In the genomic region with DNA sequence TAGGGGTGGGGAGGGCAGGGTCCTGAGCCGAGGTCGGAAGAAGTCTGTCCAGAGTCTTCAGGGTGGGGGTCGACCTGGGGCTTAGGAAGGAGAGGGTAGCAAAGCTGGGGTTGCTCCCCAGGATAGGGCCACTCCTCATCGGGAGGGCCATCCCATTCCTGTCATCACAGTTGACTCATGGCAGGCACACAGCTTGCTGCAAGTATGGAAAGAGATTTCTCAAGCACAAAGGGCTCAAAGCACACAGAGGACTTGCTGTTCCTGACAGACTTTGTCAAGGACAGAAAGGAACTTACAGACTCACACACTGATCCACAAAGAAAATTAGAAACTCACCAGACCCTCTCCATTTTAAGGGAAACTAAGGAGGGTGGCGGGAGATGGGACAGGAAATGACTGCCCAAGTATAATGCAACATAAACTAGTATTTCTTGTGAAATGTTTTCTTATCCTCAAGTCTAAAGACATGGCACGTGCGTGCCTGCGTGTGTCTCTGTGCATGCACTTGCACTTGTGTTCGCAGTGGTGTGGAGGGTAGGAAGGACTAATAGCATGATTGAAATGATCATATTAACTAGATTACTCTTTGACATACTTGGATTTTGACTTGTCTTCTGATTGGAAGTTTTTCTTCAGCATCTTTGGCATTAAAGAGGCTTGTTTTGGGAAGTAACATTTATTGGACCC, we compare ENCODE assay signal across 3 cellular contexts.
TF ChIP-seq lines count a peak whose summit lies in the region.

No MANE protein-coding gene starts in this region.

TF ChIP-seq in SK-N-SH treated with all-trans-retinoic acid at 6 μM for 48 hours, 23 proteins besides CTCF, POLR2A, EP300 and RAD21 (continues in another document):
- TF ChIP-seq OSR1 (CRISPR knock-in tag; IDR thresholded peaks at IDR 0.05), result no peak
- no peak for TF ChIP-seq ZNF565 (CRISPR knock-in tag; conservative IDR thresholded peaks at IDR 0.05; ENCODE audit: low read depth)
- TF ChIP-seq CSDC2 (CRISPR knock-in tag; IDR thresholded peaks at IDR 0.05), result no peak
- TF ChIP-seq BACH2 (CRISPR knock-in tag; IDR thresholded peaks at IDR 0.05; ENCODE audit: borderline replicate concordance), result no peak
- TF ChIP-seq, protein P1, sequence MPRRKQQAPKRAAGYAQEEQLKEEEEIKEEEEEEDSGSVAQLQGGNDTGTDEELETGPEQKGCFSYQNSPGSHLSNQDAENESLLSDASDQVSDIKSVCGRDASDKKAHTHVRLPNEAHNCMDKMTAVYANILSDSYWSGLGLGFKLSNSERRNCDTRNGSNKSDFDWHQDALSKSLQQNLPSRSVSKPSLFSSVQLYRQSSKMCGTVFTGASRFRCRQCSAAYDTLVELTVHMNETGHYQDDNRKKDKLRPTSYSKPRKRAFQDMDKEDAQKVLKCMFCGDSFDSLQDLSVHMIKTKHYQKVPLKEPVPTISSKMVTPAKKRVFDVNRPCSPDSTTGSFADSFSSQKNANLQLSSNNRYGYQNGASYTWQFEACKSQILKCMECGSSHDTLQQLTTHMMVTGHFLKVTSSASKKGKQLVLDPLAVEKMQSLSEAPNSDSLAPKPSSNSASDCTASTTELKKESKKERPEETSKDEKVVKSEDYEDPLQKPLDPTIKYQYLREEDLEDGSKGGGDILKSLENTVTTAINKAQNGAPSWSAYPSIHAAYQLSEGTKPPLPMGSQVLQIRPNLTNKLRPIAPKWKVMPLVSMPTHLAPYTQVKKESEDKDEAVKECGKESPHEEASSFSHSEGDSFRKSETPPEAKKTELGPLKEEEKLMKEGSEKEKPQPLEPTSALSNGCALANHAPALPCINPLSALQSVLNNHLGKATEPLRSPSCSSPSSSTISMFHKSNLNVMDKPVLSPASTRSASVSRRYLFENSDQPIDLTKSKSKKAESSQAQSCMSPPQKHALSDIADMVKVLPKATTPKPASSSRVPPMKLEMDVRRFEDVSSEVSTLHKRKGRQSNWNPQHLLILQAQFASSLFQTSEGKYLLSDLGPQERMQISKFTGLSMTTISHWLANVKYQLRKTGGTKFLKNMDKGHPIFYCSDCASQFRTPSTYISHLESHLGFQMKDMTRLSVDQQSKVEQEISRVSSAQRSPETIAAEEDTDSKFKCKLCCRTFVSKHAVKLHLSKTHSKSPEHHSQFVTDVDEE (CRISPR knock-in tag; IDR thresholded peaks at IDR 0.05), result no peak
- no peak for TF ChIP-seq GLIS3 (CRISPR knock-in tag; IDR thresholded peaks at IDR 0.05)
- TF ChIP-seq, protein P2, sequence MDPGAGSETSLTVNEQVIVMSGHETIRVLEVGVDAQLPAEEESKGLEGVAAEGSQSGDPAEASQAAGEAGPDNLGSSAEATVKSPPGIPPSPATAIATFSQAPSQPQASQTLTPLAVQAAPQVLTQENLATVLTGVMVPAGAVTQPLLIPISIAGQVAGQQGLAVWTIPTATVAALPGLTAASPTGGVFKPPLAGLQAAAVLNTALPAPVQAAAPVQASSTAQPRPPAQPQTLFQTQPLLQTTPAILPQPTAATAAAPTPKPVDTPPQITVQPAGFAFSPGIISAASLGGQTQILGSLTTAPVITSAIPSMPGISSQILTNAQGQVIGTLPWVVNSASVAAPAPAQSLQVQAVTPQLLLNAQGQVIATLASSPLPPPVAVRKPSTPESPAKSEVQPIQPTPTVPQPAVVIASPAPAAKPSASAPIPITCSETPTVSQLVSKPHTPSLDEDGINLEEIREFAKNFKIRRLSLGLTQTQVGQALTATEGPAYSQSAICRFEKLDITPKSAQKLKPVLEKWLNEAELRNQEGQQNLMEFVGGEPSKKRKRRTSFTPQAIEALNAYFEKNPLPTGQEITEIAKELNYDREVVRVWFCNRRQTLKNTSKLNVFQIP (CRISPR knock-in tag; IDR thresholded peaks at IDR 0.05; ENCODE audit: borderline replicate concordance, low read depth), result no peak
- TF ChIP-seq ZC3H10 (CRISPR knock-in tag; IDR thresholded peaks at IDR 0.05), result no peak
- TF ChIP-seq TCF4 (CRISPR knock-in tag; IDR thresholded peaks at IDR 0.05; ENCODE audit: borderline replicate concordance), result no peak
- TF ChIP-seq, protein P3, sequence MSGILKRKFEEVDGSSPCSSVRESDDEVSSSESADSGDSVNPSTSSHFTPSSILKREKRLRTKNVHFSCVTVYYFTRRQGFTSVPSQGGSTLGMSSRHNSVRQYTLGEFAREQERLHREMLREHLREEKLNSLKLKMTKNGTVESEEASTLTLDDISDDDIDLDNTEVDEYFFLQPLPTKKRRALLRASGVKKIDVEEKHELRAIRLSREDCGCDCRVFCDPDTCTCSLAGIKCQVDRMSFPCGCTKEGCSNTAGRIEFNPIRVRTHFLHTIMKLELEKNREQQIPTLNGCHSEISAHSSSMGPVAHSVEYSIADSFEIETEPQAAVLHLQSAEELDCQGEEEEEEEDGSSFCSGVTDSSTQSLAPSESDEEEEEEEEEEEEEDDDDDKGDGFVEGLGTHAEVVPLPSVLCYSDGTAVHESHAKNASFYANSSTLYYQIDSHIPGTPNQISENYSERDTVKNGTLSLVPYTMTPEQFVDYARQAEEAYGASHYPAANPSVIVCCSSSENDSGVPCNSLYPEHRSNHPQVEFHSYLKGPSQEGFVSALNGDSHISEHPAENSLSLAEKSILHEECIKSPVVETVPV (CRISPR knock-in tag; IDR thresholded peaks at IDR 0.05), result no peak
- TF ChIP-seq RARB (CRISPR knock-in tag; IDR thresholded peaks at IDR 0.05), result no peak
- no peak for TF ChIP-seq ARNTL (CRISPR knock-in tag; IDR thresholded peaks at IDR 0.05; ENCODE audit: borderline replicate concordance, low read depth)

TF ChIP-seq in SK-N-SH, 30 proteins besides CTCF, POLR2A, EP300 and RAD21 (continues in another document):
- no peak for TF ChIP-seq GATA2 (CRISPR knock-in tag; IDR thresholded peaks at IDR 0.05)
- no peak for TF ChIP-seq POLR2AphosphoS5 (IDR thresholded peaks at IDR 0.05; ENCODE audit: low read depth, low read length)
- TF ChIP-seq, protein P4, sequence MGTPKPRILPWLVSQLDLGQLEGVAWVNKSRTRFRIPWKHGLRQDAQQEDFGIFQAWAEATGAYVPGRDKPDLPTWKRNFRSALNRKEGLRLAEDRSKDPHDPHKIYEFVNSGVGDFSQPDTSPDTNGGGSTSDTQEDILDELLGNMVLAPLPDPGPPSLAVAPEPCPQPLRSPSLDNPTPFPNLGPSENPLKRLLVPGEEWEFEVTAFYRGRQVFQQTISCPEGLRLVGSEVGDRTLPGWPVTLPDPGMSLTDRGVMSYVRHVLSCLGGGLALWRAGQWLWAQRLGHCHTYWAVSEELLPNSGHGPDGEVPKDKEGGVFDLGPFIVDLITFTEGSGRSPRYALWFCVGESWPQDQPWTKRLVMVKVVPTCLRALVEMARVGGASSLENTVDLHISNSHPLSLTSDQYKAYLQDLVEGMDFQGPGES (IDR thresholded peaks at IDR 0.05; ENCODE audit: low read depth, low read length), result no peak
- TF ChIP-seq, protein P5, sequence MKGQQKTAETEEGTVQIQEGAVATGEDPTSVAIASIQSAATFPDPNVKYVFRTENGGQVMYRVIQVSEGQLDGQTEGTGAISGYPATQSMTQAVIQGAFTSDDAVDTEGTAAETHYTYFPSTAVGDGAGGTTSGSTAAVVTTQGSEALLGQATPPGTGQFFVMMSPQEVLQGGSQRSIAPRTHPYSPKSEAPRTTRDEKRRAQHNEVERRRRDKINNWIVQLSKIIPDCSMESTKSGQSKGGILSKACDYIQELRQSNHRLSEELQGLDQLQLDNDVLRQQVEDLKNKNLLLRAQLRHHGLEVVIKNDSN (IDR thresholded peaks at IDR 0.05; ENCODE audit: borderline replicate concordance, low read depth), result no peak
- no peak for TF ChIP-seq FOXM1 (IDR thresholded peaks at IDR 0.05; ENCODE audit: low read depth)
- TF ChIP-seq, protein P6, sequence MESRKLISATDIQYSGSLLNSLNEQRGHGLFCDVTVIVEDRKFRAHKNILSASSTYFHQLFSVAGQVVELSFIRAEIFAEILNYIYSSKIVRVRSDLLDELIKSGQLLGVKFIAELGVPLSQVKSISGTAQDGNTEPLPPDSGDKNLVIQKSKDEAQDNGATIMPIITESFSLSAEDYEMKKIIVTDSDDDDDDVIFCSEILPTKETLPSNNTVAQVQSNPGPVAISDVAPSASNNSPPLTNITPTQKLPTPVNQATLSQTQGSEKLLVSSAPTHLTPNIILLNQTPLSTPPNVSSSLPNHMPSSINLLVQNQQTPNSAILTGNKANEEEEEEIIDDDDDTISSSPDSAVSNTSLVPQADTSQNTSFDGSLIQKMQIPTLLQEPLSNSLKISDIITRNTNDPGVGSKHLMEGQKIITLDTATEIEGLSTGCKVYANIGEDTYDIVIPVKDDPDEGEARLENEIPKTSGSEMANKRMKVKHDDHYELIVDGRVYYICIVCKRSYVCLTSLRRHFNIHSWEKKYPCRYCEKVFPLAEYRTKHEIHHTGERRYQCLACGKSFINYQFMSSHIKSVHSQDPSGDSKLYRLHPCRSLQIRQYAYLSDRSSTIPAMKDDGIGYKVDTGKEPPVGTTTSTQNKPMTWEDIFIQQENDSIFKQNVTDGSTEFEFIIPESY (IDR thresholded peaks at IDR 0.05; ENCODE audit: borderline replicate concordance, low read depth), result no peak
- no peak for TF ChIP-seq TEAD4 (IDR thresholded peaks at IDR 0.05; ENCODE audit: borderline replicate concordance, insufficient read depth)
- no peak for TF ChIP-seq SMC3 (IDR thresholded peaks at IDR 0.05; ENCODE audit: low read depth, low read length)
- TF ChIP-seq MEF2A (IDR thresholded peaks at IDR 0.05; ENCODE audit: borderline replicate concordance, low read depth), result no peak
- no peak for TF ChIP-seq NFIC (IDR thresholded peaks at IDR 0.05; ENCODE audit: borderline replicate concordance)
- TF ChIP-seq, protein P7, sequence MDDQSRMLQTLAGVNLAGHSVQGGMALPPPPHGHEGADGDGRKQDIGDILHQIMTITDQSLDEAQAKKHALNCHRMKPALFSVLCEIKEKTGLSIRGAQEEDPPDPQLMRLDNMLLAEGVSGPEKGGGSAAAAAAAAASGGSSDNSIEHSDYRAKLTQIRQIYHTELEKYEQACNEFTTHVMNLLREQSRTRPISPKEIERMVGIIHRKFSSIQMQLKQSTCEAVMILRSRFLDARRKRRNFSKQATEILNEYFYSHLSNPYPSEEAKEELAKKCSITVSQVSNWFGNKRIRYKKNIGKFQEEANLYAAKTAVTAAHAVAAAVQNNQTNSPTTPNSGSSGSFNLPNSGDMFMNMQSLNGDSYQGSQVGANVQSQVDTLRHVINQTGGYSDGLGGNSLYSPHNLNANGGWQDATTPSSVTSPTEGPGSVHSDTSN (IDR thresholded peaks at IDR 0.05), result no peak
- no peak for TF ChIP-seq EZH2phosphoT487 (IDR thresholded peaks at IDR 0.05; ENCODE audit: borderline replicate concordance, low read depth)
- no peak for TF ChIP-seq FOXJ3 (CRISPR knock-in tag; IDR thresholded peaks at IDR 0.05)

TF ChIP-seq in GM12878, 131 proteins besides CTCF, POLR2A, EP300 and RAD21:
- TF ChIP-seq POLR2AphosphoS2 (IDR thresholded peaks at IDR 0.05; ENCODE audit: low read depth, low read length), result 0 out of 2 replicates have a peak, but pooled peaks have one; percentile 7
- TF ChIP-seq TARDBP (IDR thresholded peaks at IDR 0.05; ENCODE audit: borderline replicate concordance), result no peak
